26 cellular contexts compared by ENCODE assay signal in the genomic region with DNA sequence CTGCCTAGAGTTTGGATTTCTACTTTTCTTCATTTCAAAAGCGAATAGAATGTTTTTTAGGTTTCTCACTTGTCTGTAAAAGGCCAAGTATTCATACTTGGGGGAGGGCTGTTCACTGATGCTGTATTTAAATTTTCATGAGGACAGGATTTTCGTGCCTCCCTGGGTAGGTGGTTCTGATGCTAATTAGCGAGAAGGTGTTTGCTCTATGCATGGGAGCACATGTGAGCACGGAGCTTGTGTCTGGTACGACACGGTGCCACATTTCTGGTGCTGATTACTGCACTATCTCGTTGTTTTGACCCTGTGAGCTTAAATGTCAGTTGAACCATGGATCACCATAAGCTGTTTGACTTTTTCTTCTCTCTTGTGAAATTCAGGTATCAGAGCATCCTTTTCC. TPM values are rescaled to one million over a fixed set of nuclear protein-coding genes. Genes with fewer than 3 reads are reported as not detected.
A peak's percentile ranks its signal among the peaks of the same experiment; 100 is the strongest.
DNase-seq lines count a peak whose midpoint lies in the region; ATAC-seq lines count a peak whose summit lies in the region.
"Had no signal": no experiment of that assay in that cellular context is flagged by ENCODE, and none has a peak within 500 bp of the region (broad histone marks: within the 10 kb centered on the region; RNA-seq: fewer than 3 reads in every experiment).

No MANE protein-coding gene starts in this region.

- no peaks in the 10 kb centered on the region for H3K79me2 ChIP-seq in Karpas-422 (ENCODE audit: low read length)

- H3K4me3 ChIP-seq in right cardiac atrium (ENCODE audit: low read length) (no peak overlapping the region), Karpas-422 (ENCODE audit: low read length) (peak overlapping the region; percentile 23)
- H3K4me3 ChIP-seq: BLaER1, GM12878 had no signal

- H3K4me1 ChIP-seq in right cardiac atrium (ENCODE audit: control insufficient read depth, insufficient read depth, low read length), result no peaks in the 10 kb centered on the region
- H3K4me1 ChIP-seq in Karpas-422 (ENCODE audit: low read length), result peaks cover 45% of the 10 kb centered on the region
- H3K4me1 ChIP-seq: BE2C, BLaER1 had no signal

- H2AFZ ChIP-seq in Karpas-422 (ENCODE audit: low read length), result no peak overlapping the region

- H3K9me2 ChIP-seq in Karpas-422 (replicated peaks; ENCODE audit: insufficient read depth, low read length), result no peaks in the 10 kb centered on the region

- intact Hi-C loops in left ventricle myocardium superior (cut with micrococcal nuclease) (no loop called here), right cardiac atrium (cut with DNase I) (no loop called here)

- no peaks in the 10 kb centered on the region for H3K27me3 ChIP-seq in right cardiac atrium (ENCODE audit: control insufficient read depth, insufficient read depth)
- H3K27me3 ChIP-seq in Karpas-422 (ENCODE audit: low read length), result no peaks in the 10 kb centered on the region
- H3K27me3 ChIP-seq: BE2C, BLaER1 had no signal

- WGBS in right cardiac atrium, result 52% methylated on average over 7 of the region's 7 CpGs

- no peaks in the 10 kb centered on the region for H4K20me1 ChIP-seq in Karpas-422 (ENCODE audit: insufficient read depth, low read depth, low read length)
- H4K20me1 ChIP-seq: BLaER1 had no signal

- H3K9ac ChIP-seq in Karpas-422 (ENCODE audit: low read length), result peak overlapping the region; percentile 1; the same call in 1 of the 2 replicates
- H3K9ac ChIP-seq: BLaER1 had no signal

- peak; percentile 26 for ATAC-seq in left ventricle myocardium superior
- no peak for ATAC-seq in right cardiac atrium
- ATAC-seq in HG02798 (IDR thresholded peaks at IDR 0.05; ENCODE audit: poor library complexity, unreplicated experiment), result no peak

- H3K36me3 ChIP-seq in Karpas-422 (ENCODE audit: insufficient read depth, low read length), result no peaks in the 10 kb centered on the region
- H3K36me3 ChIP-seq: BE2C, BLaER1 had no signal

- DNase-seq in left ventricle myocardium superior (no peak), right cardiac atrium (no peak), Karpas-422 (peak; percentile 60), NCI-H526 treated with DMSO at 0.1 percent for 48 hours (lab: John Stamatoyannopoulos, UW) (peak; percentile 67), putamen (ENCODE audit: low spot score) (peak; percentile 8), T-helper 1 cell (no peak), NCI-H1092 treated with DMSO at 0.1 percent for 48 hours (lab: John Stamatoyannopoulos, UW) (no peak)
- DNase-seq: 8988T; ACHN; BE2C; C1 segment of cervical spinal cord; CD4-positive, alpha-beta memory T cell; CD4-positive, CD25-positive, alpha-beta regulatory T cell; CD8-positive, alpha-beta memory T cell; COR-L47; DMS 273 treated with DMSO at 0.1 percent for 48 hours; DMS153; DMS53; DND-41; EL; GDM1 had no signal

- peak overlapping the region; percentile 59 for H3K4me2 ChIP-seq in Karpas-422 (ENCODE audit: low read depth, low read length, poor library complexity, severe bottlenecking)
- H3K4me2 ChIP-seq: BLaER1 had no signal

- no peak overlapping the region for H3K27ac ChIP-seq in right cardiac atrium (ENCODE audit: low read length)
- peak overlapping the region; percentile 65 for H3K27ac ChIP-seq in Karpas-422 (ENCODE audit: low read length)
- H3K27ac ChIP-seq: BLaER1 had no signal

- no peaks in the 10 kb centered on the region for H3K9me3 ChIP-seq in right cardiac atrium (ENCODE audit: control insufficient read depth, low read length)
- no peaks in the 10 kb centered on the region for H3K9me3 ChIP-seq in Karpas-422 (ENCODE audit: low read length)
- H3K9me3 ChIP-seq: BE2C, BLaER1 had no signal

RNA-seq across cellular contexts. Expression of a gene that starts 45.8 kb away (rescaled TPM):
- total RNA-seq in left ventricle myocardium superior (126 TPM), right cardiac atrium (100 to 1,000 TPM in 1 of 4 donors, 10 to 100 TPM in 3; 25.9 to 139 (median 86.7) TPM)
- 40.2 TPM for polyA plus RNA-seq in right cardiac atrium
- 4.7 and 6.6 TPM in 2 replicates for total RNA-seq in Karpas-422 (2014; rRNA removed; shearing (Covaris generic); ENCODE audit: low replicate concordance)
- total RNA-seq: CD4-positive, CD25-positive, alpha-beta regulatory T cell; CD8-positive, alpha-beta memory T cell; G401 had no signal
- polyA plus RNA-seq: CD14-positive monocyte had no signal

Comparison
In these comparisons a context has a peak if more than half of its experiments do, and no peak if none do; other contexts are left out.
1. DNase-seq: peak in Karpas-422 (single experiment), NCI-H526 treated with DMSO at 0.1 percent for 48 hours (single experiment) and putamen (single experiment); none in left ventricle myocardium superior (single experiment), right cardiac atrium (0 of 3), T-helper 1 cell (0 of 5) and NCI-H1092 treated with DMSO at 0.1 percent for 48 hours (single experiment).